In the genomic region with DNA sequence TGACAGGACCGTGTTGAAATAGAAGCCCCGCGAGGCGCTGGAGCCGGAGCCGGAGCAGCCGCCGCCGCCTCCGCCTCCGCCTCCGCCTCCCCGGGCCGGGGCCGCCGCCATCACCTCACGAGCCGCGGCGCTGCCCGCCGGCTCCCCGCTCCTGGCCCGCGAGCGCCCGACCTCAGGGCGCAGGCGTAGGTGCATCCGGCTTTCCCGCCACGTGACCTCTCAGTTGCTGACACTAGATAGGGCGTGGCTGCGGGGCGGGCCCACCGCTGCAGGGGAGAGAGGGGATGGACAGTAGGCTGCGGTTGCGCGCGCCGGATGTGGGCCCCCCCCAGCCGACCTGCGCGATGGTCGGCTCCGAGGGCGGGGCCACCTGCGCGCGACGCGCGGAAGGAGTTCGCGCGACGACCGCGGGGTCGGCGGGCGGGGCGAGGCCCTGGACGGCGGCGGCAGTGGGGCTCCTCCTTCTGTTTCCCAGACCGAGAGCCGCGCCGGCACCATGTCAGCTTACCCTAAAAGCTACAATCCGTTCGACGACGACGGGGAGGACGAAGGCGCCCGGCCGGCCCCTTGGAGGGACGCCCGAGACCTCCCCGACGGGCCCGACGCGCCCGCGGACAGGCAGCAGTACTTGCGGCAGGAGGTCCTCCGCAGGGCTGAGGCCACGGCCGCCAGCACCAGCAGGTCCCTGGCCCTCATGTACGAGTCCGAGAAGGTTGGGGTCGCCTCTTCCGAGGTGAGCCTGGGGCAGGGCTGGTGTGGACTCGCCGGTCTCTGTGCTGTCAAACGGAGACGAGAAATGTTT, we compare ENCODE assay signal across 8 cellular contexts. TPM values are rescaled to one million over a fixed set of nuclear protein-coding genes. Genes with fewer than 3 reads are reported as not detected.
A peak's percentile ranks its signal among the peaks of the same experiment; 100 is the strongest.
DNase-seq lines count a peak whose midpoint lies in the region; ATAC-seq and TF ChIP-seq lines count a peak whose summit lies in the region.

Gene PI4KA, minus strand, starts transcription at position 197 of the 802 bp plus-strand sequence. Its CDS starts 86 bp downstream, at position 111.
Gene SNAP29, plus strand, starts transcription at position 393 of the 802 bp plus-strand sequence. Its CDS starts 104 bp downstream, at position 497.

- peaks cover 37% of the 10 kb centered on the region for H3K4me1 Mint-ChIP-seq in type B pancreatic cell (ENCODE audit: unreplicated experiment)

- TF ChIP-seq CTCF in GM13977 (IDR thresholded peaks at IDR 0.05; ENCODE audit: extremely low read depth, insufficient read depth, missing control alignments) (no peak), heart right ventricle (IDR thresholded peaks at IDR 0.05) (no peak), type B pancreatic cell (conservative IDR thresholded peaks at IDR 0.05) (peak; percentile 43)

- peak within 1 kb of the TSS; percentile 74 to 97 (median 92) for H3K27ac ChIP-seq in heart right ventricle

- no peaks in the 10 kb centered on the region for H3K27me3 ChIP-seq in heart right ventricle

- DNase-seq in GM13977 (ENCODE audit: low spot score) (peak; percentile 100), NCI-H146 treated with DMSO at 0.1 percent for 48 hours (lab: John Stamatoyannopoulos, UW; ENCODE audit: unreplicated experiment) (peak; percentile 76), amniotic epithelial cell (ENCODE audit: low read depth) (peak; percentile 97), heart right ventricle (peak; percentile 99), posterior cingulate gyrus (peak; percentile 97 to 100 (median 98)), type B pancreatic cell (ENCODE audit: extremely low spot score, unreplicated experiment) (peak; percentile 98)

- WGBS in heart right ventricle, 2 donors = 0 to 1% methylated on average over 80 to 96 of the region's 100 CpGs

- peaks cover 0 to 26% (median 0%) of the 10 kb centered on the region in 9 donors for H3K36me3 ChIP-seq in heart right ventricle

- no peaks in the 10 kb centered on the region for H3K27me3 Mint-ChIP-seq in type B pancreatic cell

- peak within 1 kb of the TSS; percentile 77 for H3K27ac Mint-ChIP-seq in type B pancreatic cell

- peak within 1 kb of the TSS; percentile 72 to 98 (median 87) for H3K4me3 ChIP-seq in heart right ventricle

- peaks cover 13 to 57% (median 30%) of the 10 kb centered on the region in 9 donors for H3K4me1 ChIP-seq in heart right ventricle

- H3K4me3 Mint-ChIP-seq in type B pancreatic cell = peak within 1 kb of the TSS; percentile 92

- peaks cover 5% of the 10 kb centered on the region for H3K36me3 Mint-ChIP-seq in type B pancreatic cell

- in situ Hi-C loops in GM13977 (cut with MboI; ENCODE audit: low pct_unique_long_range_greater_than_20kb, low sequenced_read_pairs, unreplicated experiment) = no loop called here

- H3K9me3 ChIP-seq in heart right ventricle = no peaks in the 10 kb centered on the region

- intact Hi-C loops in T-helper 1 cell treated with Interleukin-12 subunit alpha and Interleukin-12 subunit beta and Interleukin-4 antibody, amounts not matched to agents 30 ng/mL and 1 ng/mL, for 36 hours (cut with micrococcal nuclease) = loop anchor here (1.0 to 2.0 kb wide), 6 partner anchors 58 to 742 kb away; partner anchors contain the start of genes CRKL, MED15, RANBP1 and THAP7
- intact Hi-C loops in heart right ventricle (cut with DNase I) = loop anchor here in 3 of 10 donors (2.0 to 10.0 kb wide), 3 partner anchors 58 to 74 kb away; partner anchors contain the start of gene CRKL (in 1 of the 3)
- intact Hi-C loops in posterior cingulate gyrus (cut with DNase I) = loop anchor here (1.0 to 5.0 kb wide), 3 partner anchors 58 to 143 kb away; partner anchors contain the start of genes CRKL, LZTR1 and THAP7

- ATAC-seq in HG02870 (IDR thresholded peaks at IDR 0.05; ENCODE audit: unreplicated experiment) = peak; percentile 90
- peak; percentile 97 to 98 (median 97) for ATAC-seq in heart right ventricle

- H3K9me3 Mint-ChIP-seq in type B pancreatic cell = no peaks in the 10 kb centered on the region

RNA-seq across cellular contexts. Expression of gene PI4KA, which starts in this region (rescaled TPM):
- 117 and 119 TPM in 2 replicates for total RNA-seq in T-helper 1 cell treated with Interleukin-12 subunit alpha and Interleukin-12 subunit beta and Interleukin-4 antibody, amounts not matched to agents 30 ng/mL and 1 ng/mL, for 36 hours
- total RNA-seq in heart right ventricle (10 to 100 TPM; 34.8 to 55.2 (median 40.8) TPM), type B pancreatic cell (ENCODE audit: low replicate concordance) (119 and 120 TPM in 2 replicates)
- polyA plus RNA-seq in heart right ventricle = 10 to 100 TPM; 32.3 to 39.3 TPM

RNA-seq across cellular contexts. Expression of gene SNAP29, which starts in this region (rescaled TPM):
- 32.8 and 34.2 TPM in 2 replicates for total RNA-seq in T-helper 1 cell treated with Interleukin-12 subunit alpha and Interleukin-12 subunit beta and Interleukin-4 antibody, amounts not matched to agents 30 ng/mL and 1 ng/mL, for 36 hours
- total RNA-seq in heart right ventricle (10 to 100 TPM; 20.6 to 43.6 (median 26.8) TPM), type B pancreatic cell (ENCODE audit: low replicate concordance) (19.0 and 20.4 TPM in 2 replicates)
- 10 to 100 TPM in 1 of 2 donors, 1 to 10 TPM in 1; 9.9 to 22.2 TPM for polyA plus RNA-seq in heart right ventricle

Comparison
In these comparisons a context has a peak if more than half of its experiments do, and no peak if none do; other contexts are left out.
1. Peak in every context shown above with its lines: DNase-seq, ATAC-seq, H3K4me3 ChIP-seq and H3K27ac ChIP-seq.